In genomic region chr6:35568967-35569606, GRCh38 we compare ENCODE assay signal across 8 cellular contexts. TPM values are rescaled to one million over a fixed set of nuclear protein-coding genes. Genes with fewer than 3 reads are reported as not detected.
A peak's percentile ranks its signal among the peaks of the same experiment; 100 is the strongest.
DNase-seq lines count a peak whose midpoint lies in the region; ATAC-seq and TF ChIP-seq lines count a peak whose summit lies in the region.

No MANE protein-coding gene starts in this region.

- H3K27me3 Mint-ChIP-seq in CD4-positive, CD25-positive, alpha-beta regulatory T cell: peaks cover 24% of the 10 kb centered on the region
- H3K27me3 Mint-ChIP-seq in activated T-helper 1 cell treated with anti-CD3 and anti-CD28 coated beads, Interleukin-12 subunit alpha, Interleukin-12 subunit beta, Interleukin-2, Interleukin-4 antibody, amounts not matched to agents 30 ng/mL and 10 ng/mL and 1 ng/mL, durations not matched to agents 14 hours and 24 hours and 36 hours (ENCODE audit: insufficient read depth): peaks cover 9% of the 10 kb centered on the region

- H3K27ac Mint-ChIP-seq in CD4-positive, CD25-positive, alpha-beta regulatory T cell: peak overlapping the region in 1 of 3 donors; percentile 59
- H3K27ac Mint-ChIP-seq in activated T-helper 1 cell treated with anti-CD3 and anti-CD28 coated beads, Interleukin-12 subunit alpha, Interleukin-12 subunit beta, Interleukin-2, Interleukin-4 antibody, amounts not matched to agents 30 ng/mL and 10 ng/mL and 1 ng/mL, durations not matched to agents 14 hours and 24 hours and 36 hours: no peak overlapping the region

- H3K4me3 ChIP-seq in CD4-positive, CD25-positive, alpha-beta regulatory T cell (ENCODE audit: low read depth, low read length): no peak overlapping the region
- H3K4me3 ChIP-seq in NB4 (ENCODE audit: low read depth, low read length) (no peak overlapping the region), heart left ventricle (no peak overlapping the region)

- TF ChIP-seq CTCF in NB4 (IDR thresholded peaks at IDR 0.05; ENCODE audit: low read depth, low read length): peak; percentile 71
- TF ChIP-seq CTCF in heart left ventricle (IDR thresholded peaks at IDR 0.05): peak in 6 of 12 donors; percentile 22 to 42 (median 30)

- no peak overlapping the region for H3K4me3 Mint-ChIP-seq in CD4-positive, CD25-positive, alpha-beta regulatory T cell
- H3K4me3 Mint-ChIP-seq in activated T-helper 1 cell treated with anti-CD3 and anti-CD28 coated beads, Interleukin-12 subunit alpha, Interleukin-12 subunit beta, Interleukin-2, Interleukin-4 antibody, amounts not matched to agents 30 ng/mL and 10 ng/mL and 1 ng/mL, durations not matched to agents 14 hours and 24 hours and 36 hours: no peak overlapping the region

- no peaks in the 10 kb centered on the region for H3K4me1 ChIP-seq in CD4-positive, CD25-positive, alpha-beta regulatory T cell (ENCODE audit: control insufficient read depth, insufficient read depth, low read length, poor library complexity, severe bottlenecking)
- no peaks in the 10 kb centered on the region for H3K4me1 ChIP-seq in heart left ventricle

- H3K36me3 Mint-ChIP-seq in CD4-positive, CD25-positive, alpha-beta regulatory T cell: peaks cover 3% of the 10 kb centered on the region
- peaks cover 5% of the 10 kb centered on the region for H3K36me3 Mint-ChIP-seq in activated T-helper 1 cell treated with anti-CD3 and anti-CD28 coated beads, Interleukin-12 subunit alpha, Interleukin-12 subunit beta, Interleukin-2, Interleukin-4 antibody, amounts not matched to agents 30 ng/mL and 10 ng/mL and 1 ng/mL, durations not matched to agents 14 hours and 24 hours and 36 hours (ENCODE audit: low read depth)

- 86 to 89% (median 88%) methylated on average over 7 to 8 of the region's 8 CpGs for WGBS in heart left ventricle, 4 donors

- ATAC-seq in CD4-positive, CD25-positive, alpha-beta regulatory T cell (ENCODE audit: low read depth in 2 of 2): peak; percentile 52 to 62
- ATAC-seq in heart left ventricle (peak; percentile 13 to 72 (median 40)), GM21367 (IDR thresholded peaks at IDR 0.05; ENCODE audit: unreplicated experiment) (no peak), GM19463 (IDR thresholded peaks at IDR 0.05; ENCODE audit: unreplicated experiment) (no peak)

- no peaks in the 10 kb centered on the region for H3K9me3 ChIP-seq in CD4-positive, CD25-positive, alpha-beta regulatory T cell (ENCODE audit: control insufficient read depth in 2 of 2, low read length in 2 of 2)
- no peaks in the 10 kb centered on the region for H3K9me3 ChIP-seq in heart left ventricle

- H3K36me3 ChIP-seq in CD4-positive, CD25-positive, alpha-beta regulatory T cell (ENCODE audit: control insufficient read depth, insufficient read depth, low read length): peaks cover 5% of the 10 kb centered on the region
- peaks cover 0 to 15% (median 9%) of the 10 kb centered on the region in 9 donors for H3K36me3 ChIP-seq in heart left ventricle

- no peak for TF ChIP-seq POLR2A in NB4 (IDR thresholded peaks at IDR 0.05; ENCODE audit: extremely low read depth, insufficient read length)
- TF ChIP-seq POLR2A in heart left ventricle (IDR thresholded peaks at IDR 0.05): no peak

- H3K27ac ChIP-seq in CD4-positive, CD25-positive, alpha-beta regulatory T cell (ENCODE audit: insufficient read depth, low read length, poor library complexity, severe bottlenecking): no peak overlapping the region
- H3K27ac ChIP-seq in heart left ventricle: no peak overlapping the region

- H3K4me1 Mint-ChIP-seq in CD4-positive, CD25-positive, alpha-beta regulatory T cell: peaks cover 0 to 3% (median 0%) of the 10 kb centered on the region in 4 donors
- H3K4me1 Mint-ChIP-seq in activated T-helper 1 cell treated with anti-CD3 and anti-CD28 coated beads, Interleukin-12 subunit alpha, Interleukin-12 subunit beta, Interleukin-2, Interleukin-4 antibody, amounts not matched to agents 30 ng/mL and 10 ng/mL and 1 ng/mL, durations not matched to agents 14 hours and 24 hours and 36 hours (ENCODE audit: low read depth): no peaks in the 10 kb centered on the region

- intact Hi-C loops in activated T-helper 1 cell treated with anti-CD3 and anti-CD28 coated beads, Interleukin-12 subunit alpha, Interleukin-12 subunit beta, Interleukin-2, Interleukin-4 antibody, amounts not matched to agents 30 ng/mL and 10 ng/mL and 1 ng/mL, durations not matched to agents 14 hours and 24 hours and 36 hours (cut with micrococcal nuclease): no loop called here
- intact Hi-C loops in heart left ventricle (cut with DNase I): no loop called here

- no peaks in the 10 kb centered on the region for H3K27me3 ChIP-seq in CD4-positive, CD25-positive, alpha-beta regulatory T cell (ENCODE audit: control insufficient read depth, insufficient read depth, low read length)
- peaks cover 0 to 19% (median 0%) of the 10 kb centered on the region in 9 donors for H3K27me3 ChIP-seq in heart left ventricle

- H3K9me3 Mint-ChIP-seq in CD4-positive, CD25-positive, alpha-beta regulatory T cell: no peaks in the 10 kb centered on the region
- H3K9me3 Mint-ChIP-seq in activated T-helper 1 cell treated with anti-CD3 and anti-CD28 coated beads, Interleukin-12 subunit alpha, Interleukin-12 subunit beta, Interleukin-2, Interleukin-4 antibody, amounts not matched to agents 30 ng/mL and 10 ng/mL and 1 ng/mL, durations not matched to agents 14 hours and 24 hours and 36 hours: no peaks in the 10 kb centered on the region

- peak in 2 of 3 donors; percentile 20 to 38 for DNase-seq in CD4-positive, CD25-positive, alpha-beta regulatory T cell
- DNase-seq in NB4 (ENCODE audit: low read depth) (peak; percentile 52), heart left ventricle (peak in 2 of 5 donors; percentile 45 to 70), SW480 (ENCODE audit: low spot score) (no peak)
- DNase-seq in activated T-helper 1 cell treated with anti-CD3 and anti-CD28 coated beads, Interleukin-12 subunit alpha, Interleukin-12 subunit beta, Interleukin-2, Interleukin-4 antibody, amounts not matched to agents 30 ng/mL and 10 ng/mL and 1 ng/mL, durations not matched to agents 14 hours and 24 hours and 36 hours (ENCODE audit: low spot score): peak; percentile 2
- peak; percentile 28 to 39 for DNase-seq in stimulated activated CD4-positive, alpha-beta T cell treated with anti-CD3 and anti-CD28 coated beads, Interleukin-4, amount 100 ng/mL, for 48 hours (ENCODE audit: low read depth in 2 of 2)

RNA-seq across cellular contexts. Expression of gene TULP1, which starts 56.4 kb away (rescaled TPM):
- not detected for total RNA-seq in CD4-positive, CD25-positive, alpha-beta regulatory T cell
- not detected for polyA plus RNA-seq in CD4-positive, CD25-positive, alpha-beta regulatory T cell
- not detected in 2 replicates for total RNA-seq in activated T-helper 1 cell treated with anti-CD3 and anti-CD28 coated beads, Interleukin-12 subunit alpha, Interleukin-12 subunit beta, Interleukin-2, Interleukin-4 antibody, amounts not matched to agents 30 ng/mL and 10 ng/mL and 1 ng/mL, durations not matched to agents 14 hours and 24 hours and 36 hours
- not detected for total RNA-seq in heart left ventricle
- under 1 TPM in 1 of 2 donors, not detected in 1; 0.15 TPM for polyA plus RNA-seq in heart left ventricle

Comparison
In these comparisons a context has a peak if more than half of its experiments do, and no peak if none do; other contexts are left out.
1. ATAC-seq: peak in CD4-positive, CD25-positive, alpha-beta regulatory T cell (2 of 2) and heart left ventricle (4 of 4); none in GM21367 (single experiment) and GM19463 (single experiment).